23 cellular contexts compared by ENCODE assay signal in genomic region chr10:108736111-108736510, GRCh38.
"Had no signal": no experiment of that assay in that cellular context is flagged by ENCODE, and none has a peak within 500 bp of the region (broad histone marks: within the 10 kb centered on the region; RNA-seq: fewer than 3 reads in every experiment).

No MANE protein-coding gene starts in this region.

- H3K4me2 ChIP-seq: KMS-11, PC-9 had no signal

- H2AFZ ChIP-seq: PC-9 had no signal

- H3K27me3 Mint-ChIP-seq: activated CD4-positive, alpha-beta memory T cell treated with anti-CD3 and anti-CD28 coated beads for 36 hours; activated CD4-positive, alpha-beta T cell treated with anti-CD3 and anti-CD28 coated beads, Interleukin-2, amount 10 ng/mL, durations not matched to agents 7 days and 5 days; activated naive CD8-positive, alpha-beta T cell; activated T-helper 17 cell treated with anti-CD3 and anti-CD28 coated beads, Interleukin-2, amount 50 U/mL, for 72 hours had no signal

- H3K4me3 ChIP-seq: PC-9 had no signal

- ATAC-seq: activated T-helper 17 cell treated with anti-CD3 and anti-CD28 coated beads, Interleukin-2, amount 50 U/mL, for 72 hours had no signal

- DNase-seq: activated CD4-positive, alpha-beta memory T cell treated with anti-CD3 and anti-CD28 coated beads for 36 hours; activated CD4-positive, alpha-beta T cell treated with anti-CD3 and anti-CD28 coated beads, Interleukin-2, amount 10 ng/mL, durations not matched to agents 7 days and 5 days; activated CD4-positive, CD25-positive, alpha-beta regulatory T cell; activated gamma-delta T cell; activated naive CD4-positive, alpha-beta T cell treated with anti-CD3 and anti-CD28 coated beads for 36 hours; activated T-cell treated with anti-CD3 and anti-CD28 coated beads for 4 hours; activated T-cell treated with anti-CD3 and anti-CD28 coated beads, Interleukin-2, amount 50 U/mL, for 48 hours; aorta; caudate nucleus; MM.1S; NCI-H1105; NCI-H1436; NCI-H1694 treated with DMSO at 0.1 percent for 48 hours; NCI-H2029 treated with DMSO at 0.1 percent for 48 hours; NCI-H446; NCI-H524; PC-9; SIG-M5; T-helper 1 cell had no signal

- H3K36me3 Mint-ChIP-seq: activated CD4-positive, alpha-beta memory T cell treated with anti-CD3 and anti-CD28 coated beads for 36 hours; activated naive CD8-positive, alpha-beta T cell had no signal

- H3K9ac ChIP-seq: KMS-11 had no signal

- H3K27ac Mint-ChIP-seq: activated CD4-positive, alpha-beta memory T cell treated with anti-CD3 and anti-CD28 coated beads for 36 hours; activated CD4-positive, alpha-beta T cell treated with anti-CD3 and anti-CD28 coated beads, Interleukin-2, amount 10 ng/mL, durations not matched to agents 7 days and 5 days; activated naive CD4-positive, alpha-beta T cell treated with anti-CD3 and anti-CD28 coated beads for 36 hours; activated naive CD8-positive, alpha-beta T cell; activated T-helper 17 cell treated with anti-CD3 and anti-CD28 coated beads, Interleukin-2, amount 50 U/mL, for 72 hours had no signal

- H3K4me1 Mint-ChIP-seq: activated CD4-positive, alpha-beta T cell treated with anti-CD3 and anti-CD28 coated beads, Interleukin-2, amount 10 ng/mL, durations not matched to agents 7 days and 5 days; activated T-helper 17 cell treated with anti-CD3 and anti-CD28 coated beads, Interleukin-2, amount 50 U/mL, for 72 hours had no signal

- H3K27ac ChIP-seq: KMS-11, PC-9, VCaP had no signal

- H3K4me3 Mint-ChIP-seq: activated CD4-positive, alpha-beta memory T cell treated with anti-CD3 and anti-CD28 coated beads for 36 hours; activated CD4-positive, alpha-beta T cell treated with anti-CD3 and anti-CD28 coated beads, Interleukin-2, amount 10 ng/mL, durations not matched to agents 7 days and 5 days; activated naive CD4-positive, alpha-beta T cell treated with anti-CD3 and anti-CD28 coated beads for 36 hours; activated naive CD8-positive, alpha-beta T cell; activated T-helper 17 cell treated with anti-CD3 and anti-CD28 coated beads, Interleukin-2, amount 50 U/mL, for 72 hours had no signal
